In genomic region chr9:130535818-130536521, GRCh38 we compare ENCODE assay signal across 1 cellular context.
TF ChIP-seq lines count a peak whose summit lies in the region.

No MANE protein-coding gene starts in this region.

TF ChIP-seq in HEK293, 187 proteins besides CTCF, POLR2A, EP300 and RAD21 (continued from another document):
- TF ChIP-seq BCL6B (tag by site-specific recombination; IDR thresholded peaks at IDR 0.05) (no peak), ZNF341 (tag by site-specific recombination; IDR thresholded peaks at IDR 0.05; ENCODE audit: low read depth) (peak; percentile 53), ZNF501 (tag by site-specific recombination; IDR thresholded peaks at IDR 0.05) (no peak), ZBTB17 (tag by site-specific recombination; IDR thresholded peaks at IDR 0.05) (0 out of 2 replicates have a peak, but pooled peaks have one; percentile 34), FEZF1 (tag by site-specific recombination; IDR thresholded peaks at IDR 0.05) (peak; percentile 55; the same call in 1 of the 2 replicates), ZBTB21 (tag by site-specific recombination; IDR thresholded peaks at IDR 0.05) (no peak), ZNF426 (tag by site-specific recombination; IDR thresholded peaks at IDR 0.05) (no peak), ZBTB20 (tag by site-specific recombination; IDR thresholded peaks at IDR 0.05) (peak; percentile 20; the same call in 1 of the 2 replicates), PRDM4 (tag by site-specific recombination; IDR thresholded peaks at IDR 0.05) (no peak), ZNF404 (tag by site-specific recombination; IDR thresholded peaks at IDR 0.05) (no peak), TCF7L2 (IDR thresholded peaks at IDR 0.05; ENCODE audit: borderline replicate concordance, low read depth, low read length) (peak; percentile 41; the same call in 1 of the 2 replicates), KLF17 (tag by site-specific recombination; IDR thresholded peaks at IDR 0.05) (peak; percentile 92), ZNF548 (tag by site-specific recombination; IDR thresholded peaks at IDR 0.05) (no peak), SCRT1 (tag by site-specific recombination; IDR thresholded peaks at IDR 0.05; ENCODE audit: borderline replicate concordance) (peak; percentile 46)
